Comparison of ENCODE assay signal across 8 cellular contexts in genomic region chr12:11033959-11034358, GRCh38. TPM values are rescaled to one million over a fixed set of nuclear protein-coding genes. Genes with fewer than 3 reads are reported as not detected.
DNase-seq lines count a peak whose midpoint lies in the region; ATAC-seq lines count a peak whose summit lies in the region.
"Not testable (repeated sequence)": the region's sequence is repeated elsewhere in the genome, so short reads cannot be mapped to it uniquely, and the experiment has no call there.
"Had no signal": no experiment of that assay in that cellular context is flagged by ENCODE, and none has a peak within 500 bp of the region (broad histone marks: within the 10 kb centered on the region; RNA-seq: fewer than 3 reads in every experiment).

No MANE protein-coding gene starts in this region.

- H3K9me3 Mint-ChIP-seq in activated T-cell treated with anti-CD3 and anti-CD28 coated beads, Interleukin-2, amount 50 U/mL, for 72 hours; stimulated activated memory B cell treated with anti-CD40 and anti-IgM and Interleukin-4, amounts not matched to agents 10 μg/mL and 1 μg/mL and 100 μg/mL, for 72 hours: not testable (repeated sequence)

- H3K4me1 Mint-ChIP-seq in activated T-cell treated with anti-CD3 and anti-CD28 coated beads, Interleukin-2, amount 50 U/mL, for 72 hours (ENCODE audit: low read depth); stimulated activated memory B cell treated with anti-CD40 and anti-IgM and Interleukin-4, amounts not matched to agents 10 μg/mL and 1 μg/mL and 100 μg/mL, for 72 hours: not testable (repeated sequence)

- not testable (repeated sequence) for H3K27me3 Mint-ChIP-seq in activated T-cell treated with anti-CD3 and anti-CD28 coated beads, Interleukin-2, amount 50 U/mL, for 72 hours (ENCODE audit: low read depth); stimulated activated memory B cell treated with anti-CD40 and anti-IgM and Interleukin-4, amounts not matched to agents 10 μg/mL and 1 μg/mL and 100 μg/mL, for 72 hours

- H3K27ac Mint-ChIP-seq in activated T-cell treated with anti-CD3 and anti-CD28 coated beads, Interleukin-2, amount 50 U/mL, for 72 hours; stimulated activated memory B cell treated with anti-CD40 and anti-IgM and Interleukin-4, amounts not matched to agents 10 μg/mL and 1 μg/mL and 100 μg/mL, for 72 hours: not testable (repeated sequence)

- DNase-seq in activated T-cell treated with anti-CD3 and anti-CD28 coated beads, Interleukin-2, amount 50 U/mL, for 72 hours: not testable (repeated sequence)

- H3K4me3 Mint-ChIP-seq in activated T-cell treated with anti-CD3 and anti-CD28 coated beads, Interleukin-2, amount 50 U/mL, for 72 hours; stimulated activated memory B cell treated with anti-CD40 and anti-IgM and Interleukin-4, amounts not matched to agents 10 μg/mL and 1 μg/mL and 100 μg/mL, for 72 hours: not testable (repeated sequence)

- H3K36me3 Mint-ChIP-seq in activated T-cell treated with anti-CD3 and anti-CD28 coated beads, Interleukin-2, amount 50 U/mL, for 72 hours (ENCODE audit: insufficient read depth in 2 of 2): not testable (repeated sequence)
- peaks cover 48% of the 10 kb centered on the region for H3K36me3 Mint-ChIP-seq in stimulated activated memory B cell treated with anti-CD40 and anti-IgM and Interleukin-4, amounts not matched to agents 10 μg/mL and 1 μg/mL and 100 μg/mL, for 72 hours

- ATAC-seq in GM18502 (IDR thresholded peaks at IDR 0.05; ENCODE audit: poor library complexity, unreplicated experiment) (peak; percentile 60), GM19463 (IDR thresholded peaks at IDR 0.05; ENCODE audit: unreplicated experiment) (peak; percentile 61), HG02840 (IDR thresholded peaks at IDR 0.05; ENCODE audit: low FRiP score, unreplicated experiment) (peak; percentile 56), HG03103 (IDR thresholded peaks at IDR 0.05; ENCODE audit: low read depth, unreplicated experiment) (peak; percentile 67), HG03565 (IDR thresholded peaks at IDR 0.05; ENCODE audit: unreplicated experiment) (peak; percentile 57)
- peak; percentile 32 to 82 for ATAC-seq in activated T-cell treated with anti-CD3 and anti-CD28 coated beads, Interleukin-2, amount 50 U/mL, for 72 hours (replicated peaks in 1 of 2)
- peak; percentile 58 for ATAC-seq in stimulated activated memory B cell treated with anti-CD40 and anti-IgM and Interleukin-4, amounts not matched to agents 10 μg/mL and 1 μg/mL and 100 μg/mL, for 72 hours

RNA-seq across cellular contexts. Expression of gene TAS2R31, which starts 2.8 kb away (rescaled TPM):
- 1 to 10 TPM; 1.9 to 2.9 TPM for total RNA-seq in activated T-cell treated with anti-CD3 and anti-CD28 coated beads, Interleukin-2, amount 50 U/mL, for 72 hours

RNA-seq across cellular contexts. Expression of gene TAS2R19, which starts 11.5 kb away (rescaled TPM):
- total RNA-seq in activated T-cell treated with anti-CD3 and anti-CD28 coated beads, Interleukin-2, amount 50 U/mL, for 72 hours: 1 to 10 TPM; 2.1 to 3.5 TPM

RNA-seq across cellular contexts. Expression of gene TAS2R46, which starts 28.1 kb away (rescaled TPM):
- total RNA-seq in activated T-cell treated with anti-CD3 and anti-CD28 coated beads, Interleukin-2, amount 50 U/mL, for 72 hours: under 1 TPM; 0.72 TPM
- total RNA-seq: GM23248 had no signal

RNA-seq across cellular contexts. Expression of gene TAS2R20, which starts 35.9 kb away (rescaled TPM):
- total RNA-seq in activated T-cell treated with anti-CD3 and anti-CD28 coated beads, Interleukin-2, amount 50 U/mL, for 72 hours: 1 to 10 TPM; 1.3 to 2.1 TPM

RNA-seq across cellular contexts. Expression of gene TAS2R50, which starts 47.2 kb away (rescaled TPM):
- total RNA-seq in activated T-cell treated with anti-CD3 and anti-CD28 coated beads, Interleukin-2, amount 50 U/mL, for 72 hours: 1 to 10 TPM in 1 of 2 donors, under 1 TPM in 1; 0.90 to 1.2 TPM
